8 cellular contexts compared by ENCODE assay signal in the genomic region with DNA sequence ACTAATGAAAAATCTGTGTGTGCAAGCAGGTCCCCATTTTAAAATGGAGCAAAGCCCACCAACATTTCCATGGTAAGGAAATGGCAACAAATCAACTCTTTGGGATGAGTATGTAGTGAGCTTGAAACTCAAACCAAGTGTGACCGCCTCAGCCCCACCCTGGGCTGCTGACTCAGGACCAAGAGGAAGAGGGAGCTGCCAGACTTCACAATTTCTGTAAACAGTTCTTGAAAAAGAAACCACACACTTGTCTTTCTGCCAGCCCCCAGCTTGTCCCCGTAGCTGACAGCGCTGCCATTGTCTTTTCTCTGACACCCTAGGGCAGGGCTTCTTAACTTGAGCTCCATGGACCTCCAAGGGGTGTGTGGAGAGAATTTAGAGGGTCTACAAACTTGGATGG. TPM values are rescaled to one million over a fixed set of nuclear protein-coding genes. Genes with fewer than 3 reads are reported as not detected.
DNase-seq lines count a peak whose midpoint lies in the region; ATAC-seq and TF ChIP-seq lines count a peak whose summit lies in the region.

No MANE protein-coding gene starts in this region.

- H3K9me3 ChIP-seq in heart right ventricle (no peaks in the 10 kb centered on the region), spleen (no peaks in the 10 kb centered on the region)

- H3K4me3 ChIP-seq in heart right ventricle = peak overlapping the region in 1 of 10 donors; percentile 4
- H3K4me3 ChIP-seq in spleen = peak overlapping the region in 1 of 8 donors; percentile 35

- peaks cover 0 to 46% (median 0%) of the 10 kb centered on the region in 7 donors for H3K27me3 ChIP-seq in heart right ventricle
- peaks cover 0 to 25% (median 0%) of the 10 kb centered on the region in 7 donors for H3K27me3 ChIP-seq in spleen (replicated peaks in 1 of 7)

- DNase-seq in NK-92 treated with Interleukin-12 subunit alpha and Interleukin-12 subunit beta, amount 100 ng/mL, for 24 hours (lab: John Stamatoyannopoulos, UW) = peak; percentile 31
- DNase-seq in NK-92 (lab: John Stamatoyannopoulos, UW; ENCODE audit: unreplicated experiment) (no peak), HUDEP-2 (lab: John Stamatoyannopoulos, UW; ENCODE audit: unreplicated experiment in 76 of 76) (peak in 66 of 76 experiments; percentile 1 to 70 (median 20)), heart right ventricle (peak; percentile 52 to 76), spleen (peak; percentile 86), NCI-H2227 (lab: John Stamatoyannopoulos, UW; ENCODE audit: unreplicated experiment) (no peak), NCI-H1436 (lab: John Stamatoyannopoulos, UW) (no peak)
- peak; percentile 26 for DNase-seq in activated T-helper 9 cell treated with anti-CD3 and anti-CD28 coated beads, Interleukin-2, amount 50 U/mL, for 16 hours (ENCODE audit: low read depth)

- H3K27ac ChIP-seq in heart right ventricle (peak overlapping the region; percentile 16 to 87 (median 62)), spleen (peak overlapping the region in 7 of 8 donors; percentile 56 to 88 (median 76))

- 36 to 40% methylated on average over 3 of the region's 3 CpGs for WGBS in heart right ventricle, 2 donors
- WGBS in spleen, 5 donors = 1 to 13% (median 5%) methylated on average over 3 of the region's 3 CpGs

- H3K4me1 ChIP-seq in heart right ventricle (peaks cover 5 to 61% (median 57%) of the 10 kb centered on the region in 9 donors), spleen (peaks cover 0 to 61% (median 40%) of the 10 kb centered on the region in 6 donors)

- ATAC-seq in heart right ventricle = peak; percentile 62 to 85 (median 80)

- TF ChIP-seq CTCF in heart right ventricle (IDR thresholded peaks at IDR 0.05) (no peak), spleen (IDR thresholded peaks at IDR 0.05 in 8 of 11, conservative IDR thresholded peaks at IDR 0.05 in 3 of 11) (no peak)

- intact Hi-C loops in heart right ventricle (cut with DNase I) = loop anchor here in 3 of 10 donors (5.0 to 10.0 kb wide), 4 partner anchors 39 to 207 kb away; a partner anchor contains a TSS
- intact Hi-C loops in spleen (cut with DNase I; ENCODE audit: low total_unique reads) = no loop called here

- H3K36me3 ChIP-seq in heart right ventricle (no peaks in the 10 kb centered on the region), spleen (no peaks in the 10 kb centered on the region)

- no peak for TF ChIP-seq POLR2A in spleen (IDR thresholded peaks at IDR 0.05)

RNA-seq across cellular contexts. Expression of a gene that starts 10.3 kb away (rescaled TPM):
- 1 to 10 TPM; 1.6 to 5.4 (median 2.9) TPM for total RNA-seq in heart right ventricle
- 1 to 10 TPM; 1.1 to 1.8 TPM for polyA plus RNA-seq in heart right ventricle
- 1 to 10 TPM; 2.7 to 5.9 (median 4.2) TPM for total RNA-seq in spleen
- polyA plus RNA-seq in spleen = under 1 TPM; 0.46 to 0.99 (median 0.61) TPM

Comparison
In these comparisons a context has a peak if more than half of its experiments do, and no peak if none do; other contexts are left out.
1. DNase-seq: peak in NK-92 treated with Interleukin-12 subunit alpha and Interleukin-12 subunit beta, amount 100 ng/mL, for 24 hours (single experiment), HUDEP-2 (66 of 76), activated T-helper 9 cell treated with anti-CD3 and anti-CD28 coated beads, Interleukin-2, amount 50 U/mL, for 16 hours (single experiment), heart right ventricle (2 of 2) and spleen (single experiment); none in NK-92 (single experiment), NCI-H2227 (single experiment) and NCI-H1436 (single experiment).